Comparison of ENCODE assay signal across 8 cellular contexts in genomic region chr19:43503501-43504425, GRCh38. TPM values are rescaled to one million over a fixed set of nuclear protein-coding genes. Genes with fewer than 3 reads are reported as not detected.
DNase-seq lines count a peak whose midpoint lies in the region; ATAC-seq lines count a peak whose summit lies in the region.

No MANE protein-coding gene starts in this region.

- H3K27ac Mint-ChIP-seq in activated CD4-positive, alpha-beta memory T cell treated with anti-CD3 and anti-CD28 coated beads, Interleukin-2, amount 10 ng/mL, durations not matched to agents 7 days and 5 days, result peak overlapping the region; percentile 97

- H3K4me1 Mint-ChIP-seq in activated CD4-positive, alpha-beta memory T cell treated with anti-CD3 and anti-CD28 coated beads, Interleukin-2, amount 10 ng/mL, durations not matched to agents 7 days and 5 days, result peaks cover 32% of the 10 kb centered on the region

- DNase-seq in CD1c-positive myeloid dendritic cell (ENCODE audit: extremely low spot score), result peak; percentile 96
- peak; percentile 92 for DNase-seq in NCI-H82 treated with DMSO at 0.1 percent for 48 hours (lab: John Stamatoyannopoulos, UW; ENCODE audit: unreplicated experiment)
- peak; percentile 98 for DNase-seq in activated CD4-positive, alpha-beta memory T cell treated with anti-CD3 and anti-CD28 coated beads, Interleukin-2, amount 10 ng/mL, durations not matched to agents 7 days and 5 days
- peak; percentile 99 for DNase-seq in effector CD4-positive, alpha-beta T cell
- peak; percentile 98 for DNase-seq in medulla oblongata (ENCODE audit: extremely low spot score)
- DNase-seq in stimulated activated CD4-positive, alpha-beta T cell treated with anti-CD3 and anti-CD28 coated beads, TNF-alpha, amount 100 ng/mL, for 48 hours (ENCODE audit: low read depth in 3 of 3), result peak; percentile 95 to 100 (median 98)

- H3K36me3 Mint-ChIP-seq in activated CD4-positive, alpha-beta memory T cell treated with anti-CD3 and anti-CD28 coated beads, Interleukin-2, amount 10 ng/mL, durations not matched to agents 7 days and 5 days (ENCODE audit: low read depth), result peaks cover 23% of the 10 kb centered on the region

- no peaks in the 10 kb centered on the region for H3K27me3 Mint-ChIP-seq in activated CD4-positive, alpha-beta memory T cell treated with anti-CD3 and anti-CD28 coated beads, Interleukin-2, amount 10 ng/mL, durations not matched to agents 7 days and 5 days

- POLR2A ChIA-PET in activated CD4-positive, alpha-beta memory T cell treated with anti-CD3 and anti-CD28 coated beads, Interleukin-2, amount 10 ng/mL, durations not matched to agents 7 days and 5 days (lab: Charles Lee), result interaction anchor here (0.9 to 3.1 kb wide), 15 partner anchors 13 to 165 kb away, joined by 3 to 37 read pairs (median 8); partner anchors contain the start of genes IRGQ, LYPD3, ZNF575 and ZNF576

- H3K9me3 Mint-ChIP-seq in activated CD4-positive, alpha-beta memory T cell treated with anti-CD3 and anti-CD28 coated beads, Interleukin-2, amount 10 ng/mL, durations not matched to agents 7 days and 5 days, result no peaks in the 10 kb centered on the region

- ATAC-seq in GM19372 (IDR thresholded peaks at IDR 0.05; ENCODE audit: low read depth, unreplicated experiment) (peak; percentile 85), HG03521 (IDR thresholded peaks at IDR 0.05; ENCODE audit: unreplicated experiment) (peak; percentile 84)

- peak overlapping the region; percentile 96 for H3K4me3 Mint-ChIP-seq in activated CD4-positive, alpha-beta memory T cell treated with anti-CD3 and anti-CD28 coated beads, Interleukin-2, amount 10 ng/mL, durations not matched to agents 7 days and 5 days

- CTCF ChIA-PET in activated CD4-positive, alpha-beta memory T cell treated with anti-CD3 and anti-CD28 coated beads, Interleukin-2, amount 10 ng/mL, durations not matched to agents 7 days and 5 days (lab: Charles Lee), result interaction anchor here (0.9 to 5.0 kb wide), 14 partner anchors 9 to 120 kb away, joined by 3 to 41 read pairs (median 5); no protein-coding TSS in a partner anchor

RNA-seq across cellular contexts. Expression of gene PHLDB3, which starts 0.8 kb away (rescaled TPM):
- total RNA-seq in activated CD4-positive, alpha-beta memory T cell treated with anti-CD3 and anti-CD28 coated beads, Interleukin-2, amount 10 ng/mL, durations not matched to agents 7 days and 5 days, result 10 to 100 TPM; 12.0 to 15.2 TPM

RNA-seq across cellular contexts. Expression of gene ETHE1, which starts 23.2 kb away (rescaled TPM):
- 10 to 100 TPM; 90.7 to 91.1 TPM for total RNA-seq in activated CD4-positive, alpha-beta memory T cell treated with anti-CD3 and anti-CD28 coated beads, Interleukin-2, amount 10 ng/mL, durations not matched to agents 7 days and 5 days

RNA-seq across cellular contexts. Expression of gene ZNF575, which starts 29.2 kb away (rescaled TPM):
- 1 to 10 TPM; 4.1 to 4.8 TPM for total RNA-seq in activated CD4-positive, alpha-beta memory T cell treated with anti-CD3 and anti-CD28 coated beads, Interleukin-2, amount 10 ng/mL, durations not matched to agents 7 days and 5 days

RNA-seq across cellular contexts. Expression of gene LYPD3, which starts 38.4 kb away (rescaled TPM):
- total RNA-seq in activated CD4-positive, alpha-beta memory T cell treated with anti-CD3 and anti-CD28 coated beads, Interleukin-2, amount 10 ng/mL, durations not matched to agents 7 days and 5 days, result 1 to 10 TPM in 1 of 2 experiments, under 1 TPM in 1; 0.63 to 1.0 TPM

Comparison
In these comparisons a context has a peak if more than half of its experiments do, and no peak if none do; other contexts are left out.
1. Peak in every context shown above with its lines: DNase-seq and ATAC-seq.